In the genomic region with DNA sequence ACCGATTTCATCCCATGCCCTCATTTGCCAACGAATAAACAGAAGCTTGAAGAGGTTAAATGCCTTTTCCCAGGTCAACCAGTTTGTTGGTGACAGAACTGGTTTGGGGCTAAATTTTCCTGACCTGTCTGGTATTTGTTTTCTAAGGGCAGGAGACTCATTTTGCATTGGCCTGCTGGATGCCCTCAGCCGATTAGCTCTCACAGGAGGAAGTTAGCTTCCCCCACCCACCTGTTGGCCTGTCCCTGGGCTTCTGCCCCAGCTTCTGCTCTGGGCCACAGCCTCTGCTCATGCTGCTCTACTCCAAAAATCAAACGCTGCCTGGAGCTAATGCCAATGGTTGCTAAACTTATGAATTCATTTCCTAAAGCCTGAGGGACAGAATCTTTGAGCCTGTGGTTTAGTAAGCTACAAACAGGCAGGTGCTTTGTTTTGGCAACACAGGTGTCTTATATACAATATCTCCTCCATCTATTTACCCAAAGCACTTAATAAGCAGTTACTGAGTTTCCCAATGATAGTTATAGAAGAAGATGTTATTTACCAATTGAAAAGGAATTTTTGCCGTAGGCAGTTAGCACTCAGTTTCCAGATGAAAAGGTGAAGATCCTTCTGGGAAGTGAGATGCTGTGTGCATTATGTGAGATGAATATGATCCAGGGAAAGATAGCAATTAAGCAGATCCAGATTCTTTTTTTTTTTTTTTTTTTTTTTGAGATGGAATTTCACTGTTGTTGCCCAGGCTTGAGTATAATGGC, we compare ENCODE assay signal across 1 cellular context.
TF ChIP-seq lines count a peak whose summit lies in the region.

No MANE protein-coding gene starts in this region.

TF ChIP-seq in HCT116, 20 proteins besides CTCF, POLR2A, EP300 and RAD21 (continued from another document):
- TF ChIP-seq, protein P1, sequence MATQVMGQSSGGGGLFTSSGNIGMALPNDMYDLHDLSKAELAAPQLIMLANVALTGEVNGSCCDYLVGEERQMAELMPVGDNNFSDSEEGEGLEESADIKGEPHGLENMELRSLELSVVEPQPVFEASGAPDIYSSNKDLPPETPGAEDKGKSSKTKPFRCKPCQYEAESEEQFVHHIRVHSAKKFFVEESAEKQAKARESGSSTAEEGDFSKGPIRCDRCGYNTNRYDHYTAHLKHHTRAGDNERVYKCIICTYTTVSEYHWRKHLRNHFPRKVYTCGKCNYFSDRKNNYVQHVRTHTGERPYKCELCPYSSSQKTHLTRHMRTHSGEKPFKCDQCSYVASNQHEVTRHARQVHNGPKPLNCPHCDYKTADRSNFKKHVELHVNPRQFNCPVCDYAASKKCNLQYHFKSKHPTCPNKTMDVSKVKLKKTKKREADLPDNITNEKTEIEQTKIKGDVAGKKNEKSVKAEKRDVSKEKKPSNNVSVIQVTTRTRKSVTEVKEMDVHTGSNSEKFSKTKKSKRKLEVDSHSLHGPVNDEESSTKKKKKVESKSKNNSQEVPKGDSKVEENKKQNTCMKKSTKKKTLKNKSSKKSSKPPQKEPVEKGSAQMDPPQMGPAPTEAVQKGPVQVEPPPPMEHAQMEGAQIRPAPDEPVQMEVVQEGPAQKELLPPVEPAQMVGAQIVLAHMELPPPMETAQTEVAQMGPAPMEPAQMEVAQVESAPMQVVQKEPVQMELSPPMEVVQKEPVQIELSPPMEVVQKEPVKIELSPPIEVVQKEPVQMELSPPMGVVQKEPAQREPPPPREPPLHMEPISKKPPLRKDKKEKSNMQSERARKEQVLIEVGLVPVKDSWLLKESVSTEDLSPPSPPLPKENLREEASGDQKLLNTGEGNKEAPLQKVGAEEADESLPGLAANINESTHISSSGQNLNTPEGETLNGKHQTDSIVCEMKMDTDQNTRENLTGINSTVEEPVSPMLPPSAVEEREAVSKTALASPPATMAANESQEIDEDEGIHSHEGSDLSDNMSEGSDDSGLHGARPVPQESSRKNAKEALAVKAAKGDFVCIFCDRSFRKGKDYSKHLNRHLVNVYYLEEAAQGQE (IDR thresholded peaks at IDR 0.05; ENCODE audit: low read depth), result no peak
- TF ChIP-seq EGR1 (IDR thresholded peaks at IDR 0.05; ENCODE audit: low read depth), result no peak
- TF ChIP-seq, protein P2, sequence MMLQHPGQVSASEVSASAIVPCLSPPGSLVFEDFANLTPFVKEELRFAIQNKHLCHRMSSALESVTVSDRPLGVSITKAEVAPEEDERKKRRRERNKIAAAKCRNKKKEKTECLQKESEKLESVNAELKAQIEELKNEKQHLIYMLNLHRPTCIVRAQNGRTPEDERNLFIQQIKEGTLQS (IDR thresholded peaks at IDR 0.05), result no peak
